ENCODE assay signal across 9 cellular contexts in the genomic region with DNA sequence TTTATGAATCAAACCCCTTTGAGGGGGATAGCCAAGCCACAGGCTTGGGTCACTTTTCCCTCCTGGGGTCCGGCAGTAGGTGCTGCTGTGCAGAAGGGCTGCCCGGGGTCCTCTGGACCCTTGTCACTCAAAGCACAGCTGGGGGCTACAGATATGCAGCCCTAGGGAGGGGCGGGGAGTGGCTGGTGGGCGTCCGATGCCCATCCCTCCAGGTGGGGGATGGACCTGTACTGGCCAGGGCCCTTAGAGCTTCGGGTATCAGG. TPM values are rescaled to one million over a fixed set of nuclear protein-coding genes. Genes with fewer than 3 reads are reported as not detected.
DNase-seq lines count a peak whose midpoint lies in the region; ATAC-seq and TF ChIP-seq lines count a peak whose summit lies in the region.
"Had no signal": no experiment of that assay in that cellular context is flagged by ENCODE, and none has a peak within 500 bp of the region (broad histone marks: within the 10 kb centered on the region; RNA-seq: fewer than 3 reads in every experiment).

No MANE protein-coding gene starts in this region.

- no peak overlapping the region for H2BK5ac ChIP-seq in mesenchymal stem cell (ENCODE audit: low read depth, low read length, poor library complexity, severe bottlenecking)

- H2AK5ac ChIP-seq in mesenchymal stem cell (ENCODE audit: low read length, severe bottlenecking): no peak overlapping the region

- WGBS in mesenchymal stem cell: 0% methylated on average over 6 of the region's 6 CpGs

- H3K14ac ChIP-seq in mesenchymal stem cell (ENCODE audit: low read length in 2 of 2): peak overlapping the region in 1 of 2 experiments; percentile 41

- H3K4me3 ChIP-seq in mesenchymal stem cell (ENCODE audit: insufficient read depth in 1 of 2, low read depth in 1 of 2, low read length in 2 of 2): peak overlapping the region; percentile 80 to 100

- no peak for ATAC-seq in activated T-cell treated with anti-CD3 and anti-CD28 coated beads, Interleukin-2, amount 50 U/mL, for 72 hours (replicated peaks in 1 of 2)
- ATAC-seq in HG02610 (IDR thresholded peaks at IDR 0.05; ENCODE audit: unreplicated experiment): no peak

- H3K9me3 ChIP-seq in mesenchymal stem cell (ENCODE audit: control insufficient read depth, low read length): no peaks in the 10 kb centered on the region

- H3K27ac ChIP-seq in mesenchymal stem cell (ENCODE audit: low read length, poor library complexity, severe bottlenecking): peak overlapping the region; percentile 36

- no peak overlapping the region for H2BK15ac ChIP-seq in mesenchymal stem cell (ENCODE audit: low read depth, poor library complexity, severe bottlenecking)

- no peak for DNase-seq in activated T-cell treated with anti-CD3 and anti-CD28 coated beads, Interleukin-2, amount 50 U/mL, for 72 hours
- DNase-seq in activated T-cell treated with anti-CD3 and anti-CD28 coated beads for 4 hours (no peak), MCF 10A (ENCODE audit: unreplicated experiment) (no peak), mesenchymal stem cell (no peak), type B pancreatic cell (ENCODE audit: extremely low spot score, unreplicated experiment) (no peak), MV-4-11 (lab: John Stamatoyannopoulos, UW) (no peak)
- no peak for DNase-seq in stimulated activated CD4-positive, alpha-beta T cell treated with anti-CD3 and anti-CD28 coated beads, Interleukin-12 subunit alpha, Interleukin-12 subunit beta, amount 100 ng/mL, for 4 hours
- DNase-seq: COR-L47 had no signal

- CTCF ChIA-PET in MCF 10A (lab: Yijun Ruan, JAX): interaction anchor here (4.0 kb wide), 1 partner anchor 31 kb away, joined by 47 read pairs; no protein-coding TSS in a partner anchor

- H4K91ac ChIP-seq in mesenchymal stem cell (ENCODE audit: low read length): peak overlapping the region; percentile 74

- H3K4me1 ChIP-seq in mesenchymal stem cell (ENCODE audit: control insufficient read depth, insufficient read depth, low read depth, low read length): peaks cover 74% of the 10 kb centered on the region

- POLR2A ChIA-PET in MCF 10A (lab: Yijun Ruan, JAX): interaction anchor here (1.4 kb wide), 1 partner anchor 17 kb away, joined by 6 read pairs; no protein-coding TSS in a partner anchor

- H3K9me3 Mint-ChIP-seq in activated T-cell treated with anti-CD3 and anti-CD28 coated beads, Interleukin-2, amount 50 U/mL, for 72 hours: no peaks in the 10 kb centered on the region
- no peaks in the 10 kb centered on the region for H3K9me3 Mint-ChIP-seq in MCF 10A (ENCODE audit: unreplicated experiment)
- no peaks in the 10 kb centered on the region for H3K9me3 Mint-ChIP-seq in type B pancreatic cell

- peak overlapping the region in 1 of 2 experiments; percentile 36 for H3K23ac ChIP-seq in mesenchymal stem cell (ENCODE audit: low read length in 2 of 2)

- no peaks in the 10 kb centered on the region for H3K27me3 Mint-ChIP-seq in activated T-cell treated with anti-CD3 and anti-CD28 coated beads, Interleukin-2, amount 50 U/mL, for 72 hours (ENCODE audit: low read depth)
- no peaks in the 10 kb centered on the region for H3K27me3 Mint-ChIP-seq in MCF 10A (ENCODE audit: insufficient read depth, unreplicated experiment)
- no peaks in the 10 kb centered on the region for H3K27me3 Mint-ChIP-seq in type B pancreatic cell

- H2BK12ac ChIP-seq in mesenchymal stem cell (ENCODE audit: low read length in 2 of 2): peak overlapping the region; percentile 42 to 93

- peak overlapping the region; percentile 72 to 75 for H3K4me3 Mint-ChIP-seq in activated T-cell treated with anti-CD3 and anti-CD28 coated beads, Interleukin-2, amount 50 U/mL, for 72 hours
- H3K4me3 Mint-ChIP-seq in MCF 10A (ENCODE audit: unreplicated experiment): peak overlapping the region; percentile 69
- H3K4me3 Mint-ChIP-seq in type B pancreatic cell: peak overlapping the region; percentile 89

- peak overlapping the region; percentile 11 for H2BK120ac ChIP-seq in mesenchymal stem cell (ENCODE audit: low read depth, low read length)

- peak overlapping the region; percentile 47 to 96 for H3K18ac ChIP-seq in mesenchymal stem cell (ENCODE audit: low read depth in 1 of 2, low read length in 2 of 2)

- H3K27ac Mint-ChIP-seq in activated T-cell treated with anti-CD3 and anti-CD28 coated beads, Interleukin-2, amount 50 U/mL, for 72 hours: no peak overlapping the region
- H3K27ac Mint-ChIP-seq in MCF 10A (ENCODE audit: low read depth, unreplicated experiment): no peak overlapping the region
- no peak overlapping the region for H3K27ac Mint-ChIP-seq in type B pancreatic cell

- no TSS peak for BruUV-seq in MCF 10A (replicated peaks; lab: Mats Ljungman, UMichigan)

- H3K27me3 ChIP-seq in mesenchymal stem cell (ENCODE audit: control insufficient read depth in 1 of 2, insufficient read depth in 1 of 2, low read length in 2 of 2): no peaks in the 10 kb centered on the region

- TF ChIP-seq CTCF in MCF 10A (IDR thresholded peaks at IDR 0.05; ENCODE audit: unreplicated experiment): no peak
- TF ChIP-seq CTCF in type B pancreatic cell (conservative IDR thresholded peaks at IDR 0.05): no peak

- peaks cover 0 to 20% of the 10 kb centered on the region in 2 experiments for H3K36me3 ChIP-seq in mesenchymal stem cell (ENCODE audit: control insufficient read depth in 1 of 2, insufficient read depth in 2 of 2, low read depth in 1 of 2, low read length in 2 of 2)

- peak overlapping the region; percentile 61 for H3K4me2 ChIP-seq in mesenchymal stem cell (ENCODE audit: low read length, poor library complexity, severe bottlenecking)

- H3K36me3 Mint-ChIP-seq in activated T-cell treated with anti-CD3 and anti-CD28 coated beads, Interleukin-2, amount 50 U/mL, for 72 hours (ENCODE audit: insufficient read depth in 2 of 2): no peaks in the 10 kb centered on the region
- H3K36me3 Mint-ChIP-seq in MCF 10A (ENCODE audit: insufficient read depth, unreplicated experiment) (no peaks in the 10 kb centered on the region), type B pancreatic cell (no peaks in the 10 kb centered on the region)

- H3K4ac ChIP-seq in mesenchymal stem cell (ENCODE audit: low read depth in 1 of 2, low read length in 2 of 2): peak overlapping the region; percentile 9 to 16

- no peaks in the 10 kb centered on the region for H3K4me1 Mint-ChIP-seq in activated T-cell treated with anti-CD3 and anti-CD28 coated beads, Interleukin-2, amount 50 U/mL, for 72 hours (ENCODE audit: low read depth)
- H3K4me1 Mint-ChIP-seq in MCF 10A (ENCODE audit: insufficient read depth, unreplicated experiment) (peaks cover 24% of the 10 kb centered on the region), type B pancreatic cell (ENCODE audit: unreplicated experiment) (peaks cover 20% of the 10 kb centered on the region)

- no peak overlapping the region for H4K8ac ChIP-seq in mesenchymal stem cell (ENCODE audit: low read length)

- intact Hi-C loops in MCF 10A (cut with micrococcal nuclease): no loop called here

- peak overlapping the region; percentile 97 for H3K9ac ChIP-seq in mesenchymal stem cell (ENCODE audit: low read length)

- no peak overlapping the region for H2AFZ ChIP-seq in mesenchymal stem cell (ENCODE audit: low read depth, low read length)

- peaks cover 5% of the 10 kb centered on the region for H3K79me1 ChIP-seq in mesenchymal stem cell (replicated peaks; ENCODE audit: low read length, poor library complexity, severe bottlenecking)

RNA-seq across cellular contexts. Expression of a gene that starts 0.6 kb away (rescaled TPM):
- not detected for total RNA-seq in activated T-cell treated with anti-CD3 and anti-CD28 coated beads, Interleukin-2, amount 50 U/mL, for 72 hours
- total RNA-seq in MCF 10A (2022) (4.0 and 7.1 TPM in 2 replicates), type B pancreatic cell (ENCODE audit: low replicate concordance) (9.7 and 29.0 TPM in 2 replicates)
- 127 TPM for polyA plus RNA-seq in mesenchymal stem cell (2013, experiment 1 of 2)
- 127 TPM for polyA plus RNA-seq in mesenchymal stem cell (2013, experiment 2 of 2)

RNA-seq across cellular contexts. Expression of a gene that starts 21.1 kb away (rescaled TPM):
- 10 to 100 TPM; 46.6 to 48.2 TPM for total RNA-seq in activated T-cell treated with anti-CD3 and anti-CD28 coated beads, Interleukin-2, amount 50 U/mL, for 72 hours
- total RNA-seq in MCF 10A (2022) (71.8 and 117 TPM in 2 replicates), type B pancreatic cell (ENCODE audit: low replicate concordance) (30.5 and 39.3 TPM in 2 replicates)
- 39.3 TPM for polyA plus RNA-seq in mesenchymal stem cell (2013, experiment 1 of 2)
- 43.3 TPM for polyA plus RNA-seq in mesenchymal stem cell (2013, experiment 2 of 2)

RNA-seq across cellular contexts. Expression of a gene that starts 44.1 kb away (rescaled TPM):
- 100 to 1,000 TPM in 1 of 2 donors, 10 to 100 TPM in 1; 88.6 to 105 TPM for total RNA-seq in activated T-cell treated with anti-CD3 and anti-CD28 coated beads, Interleukin-2, amount 50 U/mL, for 72 hours
- total RNA-seq in MCF 10A (2022) (20.3 and 24.9 TPM in 2 replicates), type B pancreatic cell (ENCODE audit: low replicate concordance) (32.3 and 41.4 TPM in 2 replicates)
- polyA plus RNA-seq in mesenchymal stem cell (2013, experiment 1 of 2): 25.5 TPM
- 22.1 TPM for polyA plus RNA-seq in mesenchymal stem cell (2013, experiment 2 of 2)

RNA-seq across cellular contexts. Expression of a gene that starts 53.4 kb away (rescaled TPM):
- 10 to 100 TPM; 83.6 to 98.7 TPM for total RNA-seq in activated T-cell treated with anti-CD3 and anti-CD28 coated beads, Interleukin-2, amount 50 U/mL, for 72 hours
- total RNA-seq in MCF 10A (2022) (98.1 and 101 TPM in 2 replicates), type B pancreatic cell (ENCODE audit: low replicate concordance) (43.9 and 46.5 TPM in 2 replicates)
- polyA plus RNA-seq in mesenchymal stem cell (2013, experiment 1 of 2): 27.3 TPM
- 27.3 TPM for polyA plus RNA-seq in mesenchymal stem cell (2013, experiment 2 of 2)

RNA-seq across cellular contexts. Expression of a gene that starts 56.4 kb away (rescaled TPM):
- 1 to 10 TPM; 1.3 to 1.7 TPM for total RNA-seq in activated T-cell treated with anti-CD3 and anti-CD28 coated beads, Interleukin-2, amount 50 U/mL, for 72 hours
- 14.7 and 15.8 TPM in 2 replicates for total RNA-seq in MCF 10A (2022)
- 20.9 TPM for polyA plus RNA-seq in mesenchymal stem cell (2013, experiment 1 of 2)
- 19.9 TPM for polyA plus RNA-seq in mesenchymal stem cell (2013, experiment 2 of 2)
- 13.1 and 23.0 TPM in 2 replicates for total RNA-seq in type B pancreatic cell (ENCODE audit: low replicate concordance)
